Comparison of ENCODE assay signal across 22 cellular contexts in the genomic region with DNA sequence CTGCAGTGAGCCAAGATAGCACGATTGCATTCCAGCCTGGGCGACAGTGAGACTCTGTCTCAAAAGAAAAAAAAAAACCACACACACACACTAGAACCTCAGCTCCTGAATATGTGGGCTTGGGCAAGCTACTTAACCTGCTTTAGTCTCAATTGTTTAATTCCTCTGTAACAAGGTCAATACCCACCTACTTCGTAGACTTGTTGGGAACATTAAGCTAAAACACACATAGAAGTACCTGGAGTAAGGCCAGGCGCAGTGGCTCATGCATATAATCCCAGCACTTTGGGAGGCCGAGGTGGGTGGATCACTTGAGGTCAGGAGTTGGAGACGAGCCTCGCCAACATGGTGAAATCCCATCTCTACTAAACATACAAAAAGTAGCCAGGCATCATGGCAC.
DNase-seq lines count a peak whose midpoint lies in the region; ATAC-seq and TF ChIP-seq lines count a peak whose summit lies in the region.
"Had no signal": no experiment of that assay in that cellular context is flagged by ENCODE, and none has a peak within 500 bp of the region (broad histone marks: within the 10 kb centered on the region; RNA-seq: fewer than 3 reads in every experiment).

No MANE protein-coding gene starts in this region.

- no peaks in the 10 kb centered on the region for H3K4me1 ChIP-seq in lower lobe of right lung

- H3K27me3 Mint-ChIP-seq in progenitor cell of endocrine pancreas = no peaks in the 10 kb centered on the region
- H3K27me3 Mint-ChIP-seq: B cell had no signal

- no peak overlapping the region for H3K27ac Mint-ChIP-seq in progenitor cell of endocrine pancreas
- H3K27ac Mint-ChIP-seq: B cell had no signal

- H3K36me3 Mint-ChIP-seq in progenitor cell of endocrine pancreas (ENCODE audit: insufficient read depth) = peaks cover 29% of the 10 kb centered on the region

- ATAC-seq in lower lobe of right lung (peak; percentile 47 to 60), HG03196 (IDR thresholded peaks at IDR 0.05; ENCODE audit: unreplicated experiment) (no peak), HG03520 (IDR thresholded peaks at IDR 0.05; ENCODE audit: unreplicated experiment) (no peak)
- ATAC-seq: GM12878, HepG2 had no signal

- H3K36me3 ChIP-seq in lower lobe of right lung = peaks cover 90% of the 10 kb centered on the region

- no peak overlapping the region for H3K4me3 Mint-ChIP-seq in progenitor cell of endocrine pancreas (ENCODE audit: low read depth)
- H3K4me3 Mint-ChIP-seq: B cell, CD14-positive monocyte had no signal

- H3K27me3 ChIP-seq in lower lobe of right lung (ENCODE audit: low read depth) = no peaks in the 10 kb centered on the region

- intact Hi-C loops in lower lobe of right lung (cut with DNase I) = no loop called here

- no peaks in the 10 kb centered on the region for H3K4me1 Mint-ChIP-seq in progenitor cell of endocrine pancreas (ENCODE audit: low read depth)
- H3K4me1 Mint-ChIP-seq: B cell, CD14-positive monocyte had no signal

- no peak overlapping the region for H3K4me3 ChIP-seq in lower lobe of right lung
- H3K4me3 ChIP-seq: GM12878, SK-N-MC had no signal

- H3K9me3 Mint-ChIP-seq in progenitor cell of endocrine pancreas (ENCODE audit: low read depth) = no peaks in the 10 kb centered on the region
- H3K9me3 Mint-ChIP-seq: CD14-positive monocyte had no signal

- TF ChIP-seq CTCF in lower lobe of right lung (IDR thresholded peaks at IDR 0.05) (no peak), progenitor cell of endocrine pancreas (IDR thresholded peaks at IDR 0.05; ENCODE audit: unreplicated experiment) (no peak)

- DNase-seq in DMS79 (lab: John Stamatoyannopoulos, UW) = peak; percentile 10
- no peak for DNase-seq in DMS79 treated with DMSO at 0.1 percent for 48 hours (lab: John Stamatoyannopoulos, UW)
- peak; percentile 21 for DNase-seq in NCI-H226
- DNase-seq in lower lobe of right lung = no peak
- no peak for DNase-seq in NCI-H1092 treated with DMSO at 0.1 percent for 48 hours (lab: John Stamatoyannopoulos, UW)
- no peak for DNase-seq in progenitor cell of endocrine pancreas (ENCODE audit: low spot score, unreplicated experiment)
- DNase-seq: DMS153, GDM1, HCEC 1CT, Karpas-422, NCI-H2081, NCI-H524, NCI-H748 treated with DMSO at 0.1 percent for 48 hours, SIG-M5 had no signal

- no peaks in the 10 kb centered on the region for H3K9me3 ChIP-seq in lower lobe of right lung

- H3K27ac ChIP-seq in lower lobe of right lung = no peak overlapping the region
- H3K27ac ChIP-seq: 22Rv1, SK-N-MC had no signal

Comparison
In these comparisons a context has a peak if more than half of its experiments do, and no peak if none do; other contexts are left out.
1. DNase-seq: peak in DMS79 (single experiment) and NCI-H226 (single experiment); none in DMS79 treated with DMSO at 0.1 percent for 48 hours (single experiment), lower lobe of right lung (single experiment), NCI-H1092 treated with DMSO at 0.1 percent for 48 hours (single experiment) and progenitor cell of endocrine pancreas (single experiment).
2. ATAC-seq: peak in lower lobe of right lung (2 of 2); none in HG03196 (single experiment) and HG03520 (single experiment).